8 cellular contexts compared by ENCODE assay signal in genomic region chr17:42653179-42654124, GRCh38. TPM values are rescaled to one million over a fixed set of nuclear protein-coding genes. Genes with fewer than 3 reads are reported as not detected.
DNase-seq lines count a peak whose midpoint lies in the region; TF ChIP-seq lines count a peak whose summit lies in the region.

No MANE protein-coding gene starts in this region.

- WGBS in HUES64: 27% methylated on average over 40 of the region's 42 CpGs

- no peaks in the 10 kb centered on the region for H3K36me3 ChIP-seq in HUES64 (ENCODE audit: insufficient read depth, low read length)
- no peaks in the 10 kb centered on the region for H3K36me3 ChIP-seq in MM.1S (replicated peaks; ENCODE audit: insufficient read depth, low read length)

- no peaks in the 10 kb centered on the region for H3K9me3 ChIP-seq in HUES64 (ENCODE audit: insufficient read depth, low read depth, low read length)
- H3K9me3 ChIP-seq in MM.1S (replicated peaks; ENCODE audit: insufficient read depth, low read length): no peaks in the 10 kb centered on the region

- DNase-seq in stromal cell of bone marrow (ENCODE audit: low read depth) (peak; percentile 71), kidney tubule cell (ENCODE audit: low spot score) (no peak), activated gamma-delta T cell (lab: John Stamatoyannopoulos, UW) (no peak), MM.1S (no peak)
- DNase-seq in stimulated activated CD4-positive, alpha-beta T cell treated with anti-CD3 and anti-CD28 coated beads, Interleukin-15, amount 100 ng/mL, for 24 hours: no peak

- H3K4me1 ChIP-seq in HUES64 (ENCODE audit: insufficient read depth, low read length) (peaks cover 7% of the 10 kb centered on the region), MM.1S (ENCODE audit: low read length) (peaks cover 17% of the 10 kb centered on the region)

- TF ChIP-seq CTCF in MM.1S (IDR thresholded peaks at IDR 0.05; ENCODE audit: low read length): no peak

- no peaks in the 10 kb centered on the region for H4K20me1 ChIP-seq in MM.1S (ENCODE audit: insufficient read depth, low read length)

- no peaks in the 10 kb centered on the region for H3K79me2 ChIP-seq in MM.1S (ENCODE audit: low read length)

- H3K27me3 ChIP-seq in HUES64 (ENCODE audit: insufficient read depth, low read length) (no peaks in the 10 kb centered on the region), layer of hippocampus (ENCODE audit: control insufficient read depth, insufficient read depth, low read length) (no peaks in the 10 kb centered on the region), MM.1S (replicated peaks; ENCODE audit: insufficient read depth, low read length) (no peaks in the 10 kb centered on the region)

- no peaks in the 10 kb centered on the region for H3K9me2 ChIP-seq in MM.1S (replicated peaks; ENCODE audit: insufficient read depth, low read length)

- no peak overlapping the region for H2AFZ ChIP-seq in MM.1S (ENCODE audit: low read length)

- H3K4me3 ChIP-seq in HUES64 (ENCODE audit: low read length) (peak overlapping the region; percentile 43), MM.1S (ENCODE audit: low read length) (no peak overlapping the region)

- peak overlapping the region; percentile 27; the same call in 1 of the 2 replicates for H3K27ac ChIP-seq in HUES64 (ENCODE audit: low read depth, low read length)
- H3K27ac ChIP-seq in cingulate gyrus (ENCODE audit: low read depth, low read length): peak overlapping the region; percentile 88
- H3K27ac ChIP-seq in layer of hippocampus (ENCODE audit: low read depth, low read length): peak overlapping the region; percentile 79
- H3K27ac ChIP-seq in MM.1S (ENCODE audit: low read length): no peak overlapping the region

- no peak overlapping the region for H3K4me2 ChIP-seq in MM.1S (ENCODE audit: low read depth, low read length)

- H3F3A ChIP-seq in MM.1S (ENCODE audit: insufficient read depth, low read length): peaks cover 23% of the 10 kb centered on the region

- H3K9ac ChIP-seq in HUES64 (ENCODE audit: low read depth, low read length) (peak overlapping the region; percentile 23; the same call in 1 of the 2 replicates), MM.1S (ENCODE audit: low read length) (no peak overlapping the region)

RNA-seq across cellular contexts. Expression of gene TUBG2, which starts 5.6 kb away (rescaled TPM):
- 8.3 TPM for polyA plus RNA-seq in HUES64 (2013, experiment 1 of 2)
- polyA plus RNA-seq in HUES64 (2013, experiment 2 of 2): 10.7 TPM

RNA-seq across cellular contexts. Expression of gene PLEKHH3, which starts 23.3 kb away (rescaled TPM):
- polyA plus RNA-seq in HUES64 (2013, experiment 1 of 2): 10.0 TPM
- polyA plus RNA-seq in HUES64 (2013, experiment 2 of 2): 12.9 TPM

RNA-seq across cellular contexts. Expression of gene CCR10, which starts 28.2 kb away (rescaled TPM):
- 0.20 TPM for polyA plus RNA-seq in HUES64 (2013, experiment 1 of 2)
- polyA plus RNA-seq in HUES64 (2013, experiment 2 of 2): 1.1 TPM

RNA-seq across cellular contexts. Expression of gene CNTNAP1, which starts 28.9 kb away (rescaled TPM):
- polyA plus RNA-seq in HUES64 (2013, experiment 1 of 2): 4.1 TPM
- polyA plus RNA-seq in HUES64 (2013, experiment 2 of 2): 6.6 TPM

RNA-seq across cellular contexts. Expression of gene TUBG1, which starts 44.0 kb away (rescaled TPM):
- polyA plus RNA-seq in HUES64 (2013, experiment 1 of 2): 72.8 TPM
- 88.4 TPM for polyA plus RNA-seq in HUES64 (2013, experiment 2 of 2)
